Comparison of ENCODE assay signal across 8 cellular contexts in genomic region chr9:97921959-97922905, GRCh38.
A peak's percentile ranks its signal among the peaks of the same experiment; 100 is the strongest.
DNase-seq lines count a peak whose midpoint lies in the region; ATAC-seq and TF ChIP-seq lines count a peak whose summit lies in the region.

A gene with protein sequence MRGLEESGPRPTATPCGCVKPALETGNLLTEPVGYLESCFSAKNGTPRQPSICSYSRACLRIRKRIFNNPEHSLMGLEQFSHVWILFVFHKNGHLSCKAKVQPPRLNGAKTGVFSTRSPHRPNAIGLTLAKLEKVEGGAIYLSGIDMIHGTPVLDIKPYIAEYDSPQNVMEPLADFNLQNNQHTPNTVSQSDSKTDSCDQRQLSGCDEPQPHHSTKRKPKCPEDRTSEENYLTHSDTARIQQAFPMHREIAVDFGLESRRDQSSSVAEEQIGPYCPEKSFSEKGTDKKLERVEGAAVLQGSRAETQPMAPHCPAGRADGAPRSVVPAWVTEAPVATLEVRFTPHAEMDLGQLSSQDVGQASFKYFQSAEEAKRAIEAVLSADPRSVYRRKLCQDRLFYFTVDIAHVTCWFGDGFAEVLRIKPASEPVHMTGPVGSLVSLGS (minus strand): TSS chr9:97922500. CDS start chr9:97922493, 7 bp downstream.

- H3K9ac ChIP-seq in OCI-LY1 (ENCODE audit: low read length): peak within 1 kb of the TSS; percentile 94

- DNase-seq in DMS 273 treated with DMSO at 0.1 percent for 48 hours (lab: John Stamatoyannopoulos, UW) (peak; percentile 94), HuH-7 (ENCODE audit: low spot score) (peak; percentile 93), epidermal melanocyte (ENCODE audit: insufficient read length, low spot score) (peak; percentile 79), middle frontal gyrus (ENCODE audit: extremely low spot score, low spot score) (peak; percentile 98)
- peak; percentile 100 for DNase-seq in activated CD8-positive, alpha-beta memory T cell treated with anti-CD3 and anti-CD28 coated beads, Interleukin-2, amount 50 U/mL, for 48 hours
- DNase-seq in stimulated activated CD8-positive, alpha-beta memory T cell treated with anti-CD3 and anti-CD28 coated beads, Interleukin-2, amount 100 ng/mL, for 48 hours (ENCODE audit: low read depth in 2 of 2): peak; percentile 98

- ATAC-seq in GM21515 (IDR thresholded peaks at IDR 0.05; ENCODE audit: unreplicated experiment): peak; percentile 82

- peak within 1 kb of the TSS; percentile 98 for H3K4me2 ChIP-seq in OCI-LY1 (ENCODE audit: low read length)

- no peaks in the 10 kb centered on the region for H4K20me1 ChIP-seq in OCI-LY1 (ENCODE audit: insufficient read depth, low read length)

- H3K4me3 ChIP-seq in OCI-LY1 (ENCODE audit: low read depth, low read length, poor library complexity, severe bottlenecking): peak within 1 kb of the TSS; percentile 66

- peak within 1 kb of the TSS; percentile 92 for H3K27ac ChIP-seq in OCI-LY1 (ENCODE audit: low read depth, low read length, poor library complexity, severe bottlenecking)

- H3K36me3 ChIP-seq in OCI-LY1 (ENCODE audit: insufficient read depth, low read length): no peaks in the 10 kb centered on the region

- peak; percentile 91 for TF ChIP-seq CTCF in OCI-LY1 (IDR thresholded peaks at IDR 0.05; ENCODE audit: low read length)

- no peaks in the 10 kb centered on the region for H3K79me2 ChIP-seq in OCI-LY1 (ENCODE audit: insufficient read depth, low read length)

- H3K9me3 ChIP-seq in OCI-LY1 (ENCODE audit: low read length): no peaks in the 10 kb centered on the region

- no peaks in the 10 kb centered on the region for H3K27me3 ChIP-seq in OCI-LY1 (ENCODE audit: insufficient read depth, low read length)

- H3K4me1 ChIP-seq in OCI-LY1 (ENCODE audit: insufficient read depth, low read length, severe bottlenecking): peaks cover 47% of the 10 kb centered on the region

- H3F3A ChIP-seq in OCI-LY1 (ENCODE audit: insufficient read depth, low read length): no peaks in the 10 kb centered on the region

- H2AFZ ChIP-seq in OCI-LY1 (ENCODE audit: low read length): peak within 1 kb of the TSS; percentile 80; the same call in 1 of the 2 replicates

- H3K9me2 ChIP-seq in OCI-LY1 (ENCODE audit: low read depth, low read length): no peaks in the 10 kb centered on the region

Comparison
In these comparisons a context has a peak if more than half of its experiments do, and no peak if none do; other contexts are left out.
1. Peak in every context shown above with its lines: DNase-seq, ATAC-seq, H3K4me3 ChIP-seq and H3K27ac ChIP-seq.